1 cellular context compared by ENCODE assay signal in genomic region chr6:133959667-133960368, GRCh38.
TF ChIP-seq lines count a peak whose summit lies in the region.

No MANE protein-coding gene starts in this region.

TF ChIP-seq in K562, 482 proteins besides CTCF, POLR2A, EP300 and RAD21 (continued from another document and continues in another):
- TF ChIP-seq PRDM10 (IDR thresholded peaks at IDR 0.05; ENCODE audit: partially characterized antibody): no peak
- no peak for TF ChIP-seq ZNF263 (CRISPR knock-in tag; IDR thresholded peaks at IDR 0.05; ENCODE audit: borderline replicate concordance)
- TF ChIP-seq GTF2F1 (IDR thresholded peaks at IDR 0.05; ENCODE audit: low read depth, low read length): no peak
- TF ChIP-seq ZNF592 (IDR thresholded peaks at IDR 0.05): 0 out of 2 replicates have a peak, but pooled peaks have one; percentile 29
- no peak for TF ChIP-seq SUPT5H (IDR thresholded peaks at IDR 0.05)
- TF ChIP-seq ELK3 (CRISPR knock-in tag; IDR thresholded peaks at IDR 0.05): no peak
- no peak for TF ChIP-seq RNF219 (CRISPR knock-in tag; IDR thresholded peaks at IDR 0.05)
- no peak for TF ChIP-seq PRPF4 (IDR thresholded peaks at IDR 0.05; ENCODE audit: insufficient read depth, low read depth, low read length, poor library complexity, severe bottlenecking)
- TF ChIP-seq STAG1 (CRISPR knock-in tag; IDR thresholded peaks at IDR 0.05; ENCODE audit: borderline replicate concordance): no peak
- no peak for TF ChIP-seq TARDBP (IDR thresholded peaks at IDR 0.05)
- no peak for TF ChIP-seq USF2 (CRISPR knock-in tag; IDR thresholded peaks at IDR 0.05)
- no peak for TF ChIP-seq ZNF644 (tag; IDR thresholded peaks at IDR 0.05; ENCODE audit: low read depth)
- no peak for TF ChIP-seq SP1 (CRISPR knock-in tag; IDR thresholded peaks at IDR 0.05)
- TF ChIP-seq RERE (CRISPR knock-in tag; IDR thresholded peaks at IDR 0.05; ENCODE audit: borderline replicate concordance): no peak
- TF ChIP-seq ZBTB5 (IDR thresholded peaks at IDR 0.05): no peak
- no peak for TF ChIP-seq NBN (IDR thresholded peaks at IDR 0.05; ENCODE audit: low read depth)
- TF ChIP-seq ZNF347 (CRISPR knock-in tag; IDR thresholded peaks at IDR 0.05; ENCODE audit: low read depth): no peak
- TF ChIP-seq ZNF785 (CRISPR knock-in tag; IDR thresholded peaks at IDR 0.05): no peak
- TF ChIP-seq CBX1 (IDR thresholded peaks at IDR 0.05; ENCODE audit: low read depth): no peak
- no peak for TF ChIP-seq PTTG1 (tag; IDR thresholded peaks at IDR 0.05; ENCODE audit: low read depth)
- no peak for TF ChIP-seq KLF1 (tag; IDR thresholded peaks at IDR 0.05)
- no peak for TF ChIP-seq CSDE1 (IDR thresholded peaks at IDR 0.05)
- no peak for TF ChIP-seq FOXJ2 (tag; IDR thresholded peaks at IDR 0.05)
- TF ChIP-seq TAF7 (tag; IDR thresholded peaks at IDR 0.05): no peak
- TF ChIP-seq ATF1 (CRISPR knock-in tag; IDR thresholded peaks at IDR 0.05): no peak
- TF ChIP-seq ATF1 (tag; IDR thresholded peaks at IDR 0.05): no peak
- no peak for TF ChIP-seq SMAD1 (IDR thresholded peaks at IDR 0.05; ENCODE audit: low read depth, low read length, partially characterized antibody)
- no peak for TF ChIP-seq POLR3G (IDR thresholded peaks at IDR 0.05; ENCODE audit: extremely low read depth, insufficient read length, insufficient replicate concordance)
- peak; percentile 55; the same call in 1 of the 2 replicates for TF ChIP-seq CC2D1A (IDR thresholded peaks at IDR 0.05)
- TF ChIP-seq ZNF124 (CRISPR knock-in tag; IDR thresholded peaks at IDR 0.05): no peak
- TF ChIP-seq KDM5B (IDR thresholded peaks at IDR 0.05; ENCODE audit: insufficient replicate concordance, low read depth, low read length): no peak
- TF ChIP-seq CEBPB (tag; IDR thresholded peaks at IDR 0.05): no peak
- TF ChIP-seq BCLAF1 (IDR thresholded peaks at IDR 0.05; ENCODE audit: borderline replicate concordance in 1 of 2, control insufficient read depth in 1 of 2, low read depth in 2 of 2, low read length in 1 of 2): no peak
